ENCODE assay signal across 17 cellular contexts in genomic region chr10:117677239-117677638, GRCh38.
"Had no signal": no experiment of that assay in that cellular context is flagged by ENCODE, and none has a peak within 500 bp of the region (broad histone marks: within the 10 kb centered on the region; RNA-seq: fewer than 3 reads in every experiment).

No MANE protein-coding gene starts in this region.

- H3K36me3 ChIP-seq: brain microvascular endothelial cell, gastrocnemius medialis, heart right ventricle, neutrophil had no signal

- H3K27ac Mint-ChIP-seq: activated CD8-positive, alpha-beta memory T cell treated with anti-CD3 and anti-CD28 coated beads, Interleukin-2, amount 10 ng/mL, durations not matched to agents 7 days and 5 days; activated naive CD8-positive, alpha-beta T cell; activated T-cell treated with anti-CD3 and anti-CD28 coated beads, Interleukin-2, amount 50 U/mL, for 24 hours; stimulated activated naive CD8-positive, alpha-beta T cell treated with anti-CD3 and anti-CD28 coated beads, Interleukin-15, amount 100 ng/mL, for 72 hours had no signal

- H3K4me1 Mint-ChIP-seq: activated CD8-positive, alpha-beta memory T cell treated with anti-CD3 and anti-CD28 coated beads, Interleukin-2, amount 10 ng/mL, durations not matched to agents 7 days and 5 days; stimulated activated naive CD8-positive, alpha-beta T cell treated with anti-CD3 and anti-CD28 coated beads, Interleukin-15, amount 100 ng/mL, for 72 hours had no signal

- H3K9me3 Mint-ChIP-seq: activated T-cell treated with anti-CD3 and anti-CD28 coated beads, Interleukin-2, amount 50 U/mL, for 24 hours had no signal

- DNase-seq: activated CD4-positive, alpha-beta T cell treated with anti-CD3 and anti-CD28 coated beads, Interleukin-2, amount 50 U/mL, for 48 hours; activated CD8-positive, alpha-beta memory T cell treated with anti-CD3 and anti-CD28 coated beads, Interleukin-2, amount 10 ng/mL, durations not matched to agents 7 days and 5 days; activated effector memory CD4-positive, alpha-beta T cell treated with Interleukin-2 at 50 U/mL for 16 hours; activated T-cell treated with anti-CD3 and anti-CD28 coated beads, Interleukin-2, amount 50 U/mL, for 24 hours; brain microvascular endothelial cell; gastrocnemius medialis; heart right ventricle; kidney glomerular epithelial cell; midbrain; posterior cingulate gyrus; stimulated activated CD4-positive, alpha-beta T cell treated with anti-CD3 and anti-CD28 coated beads, Interleukin-4, amount 100 ng/mL, for 4 hours; stimulated activated naive CD8-positive, alpha-beta T cell treated with anti-CD3 and anti-CD28 coated beads, Interleukin-15, amount 100 ng/mL, for 72 hours; testis had no signal

- H3K4me3 ChIP-seq: gastrocnemius medialis, heart right ventricle, skin epidermis, testis had no signal

- H3K4me3 Mint-ChIP-seq: activated CD8-positive, alpha-beta memory T cell treated with anti-CD3 and anti-CD28 coated beads, Interleukin-2, amount 10 ng/mL, durations not matched to agents 7 days and 5 days; activated naive CD8-positive, alpha-beta T cell; activated T-cell treated with anti-CD3 and anti-CD28 coated beads, Interleukin-2, amount 50 U/mL, for 24 hours; stimulated activated naive CD8-positive, alpha-beta T cell treated with anti-CD3 and anti-CD28 coated beads, Interleukin-15, amount 100 ng/mL, for 72 hours had no signal

- ATAC-seq: activated CD4-positive, CD25-positive, alpha-beta regulatory T cell treated with anti-CD3 and anti-CD28 coated beads, Interleukin-2, amount 50 U/mL, for 24 hours; activated CD8-positive, alpha-beta memory T cell treated with anti-CD3 and anti-CD28 coated beads, Interleukin-2, amount 10 ng/mL, durations not matched to agents 7 days and 5 days; gastrocnemius medialis; heart right ventricle; stimulated activated naive CD8-positive, alpha-beta T cell treated with anti-CD3 and anti-CD28 coated beads, Interleukin-15, amount 100 ng/mL, for 72 hours had no signal

- H3K4me1 ChIP-seq: gastrocnemius medialis, heart right ventricle, testis had no signal

- H3K36me3 Mint-ChIP-seq: activated CD8-positive, alpha-beta memory T cell treated with anti-CD3 and anti-CD28 coated beads, Interleukin-2, amount 10 ng/mL, durations not matched to agents 7 days and 5 days; activated naive CD8-positive, alpha-beta T cell had no signal

- H3K9me3 ChIP-seq: gastrocnemius medialis, heart right ventricle, neutrophil, testis had no signal

- H3K27me3 ChIP-seq: brain microvascular endothelial cell, gastrocnemius medialis, testis had no signal

- H3K27ac ChIP-seq: brain microvascular endothelial cell, gastrocnemius medialis, heart right ventricle, neutrophil, skin epidermis, testis had no signal
